ENCODE assay signal across 1 cellular context in genomic region chr3:122514123-122515019, GRCh38.
A peak's percentile ranks its signal among the peaks of the same experiment; 100 is the strongest.
TF ChIP-seq lines count a peak whose summit lies in the region.

KPNA1 (minus strand) TSS chr3:122514939; CDS start chr3:122496565, 18,374 bp downstream.

TF ChIP-seq in K562, 482 proteins besides CTCF, POLR2A, EP300 and RAD21 (continued from another document and continues in another):
- TF ChIP-seq, protein P1, sequence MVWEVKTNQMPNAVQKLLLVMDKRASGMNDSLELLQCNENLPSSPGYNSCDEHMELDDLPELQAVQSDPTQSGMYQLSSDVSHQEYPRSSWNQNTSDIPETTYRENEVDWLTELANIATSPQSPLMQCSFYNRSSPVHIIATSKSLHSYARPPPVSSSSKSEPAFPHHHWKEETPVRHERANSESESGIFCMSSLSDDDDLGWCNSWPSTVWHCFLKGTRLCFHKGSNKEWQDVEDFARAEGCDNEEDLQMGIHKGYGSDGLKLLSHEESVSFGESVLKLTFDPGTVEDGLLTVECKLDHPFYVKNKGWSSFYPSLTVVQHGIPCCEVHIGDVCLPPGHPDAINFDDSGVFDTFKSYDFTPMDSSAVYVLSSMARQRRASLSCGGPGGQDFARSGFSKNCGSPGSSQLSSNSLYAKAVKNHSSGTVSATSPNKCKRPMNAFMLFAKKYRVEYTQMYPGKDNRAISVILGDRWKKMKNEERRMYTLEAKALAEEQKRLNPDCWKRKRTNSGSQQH (CRISPR knock-in tag; IDR thresholded peaks at IDR 0.05): no peak
- TF ChIP-seq SMARCE1 (IDR thresholded peaks at IDR 0.05) (no peak), ZNF766 (CRISPR knock-in tag; conservative IDR thresholded peaks at IDR 0.05) (no peak), NFRKB (IDR thresholded peaks at IDR 0.05; ENCODE audit: low read depth) (no peak; the same call in 1 of the 2 replicates), SUPT5H (IDR thresholded peaks at IDR 0.05) (peak; percentile 86), ARID1B (IDR thresholded peaks at IDR 0.05) (no peak), MEIS2 (IDR thresholded peaks at IDR 0.05; ENCODE audit: partially characterized antibody) (peak; percentile 70), CTBP1 (IDR thresholded peaks at IDR 0.05; ENCODE audit: borderline replicate concordance) (peak; percentile 51), THAP12 (CRISPR knock-in tag; IDR thresholded peaks at IDR 0.05) (peak; percentile 75), FOXP1 (CRISPR knock-in tag; IDR thresholded peaks at IDR 0.05) (peak; percentile 59; the same call in 1 of the 2 replicates), RBBP5 (IDR thresholded peaks at IDR 0.05; ENCODE audit: borderline replicate concordance, insufficient read depth, low read length, poor library complexity, severe bottlenecking) (peak; percentile 84), GMEB1 (CRISPR knock-in tag; IDR thresholded peaks at IDR 0.05) (peak; percentile 94), KDM2B (CRISPR knock-in tag; IDR thresholded peaks at IDR 0.05) (0 out of 2 replicates have a peak, but pooled peaks have one; percentile 22), SIN3A (IDR thresholded peaks at IDR 0.05; ENCODE audit: borderline replicate concordance in 2 of 2, control insufficient read depth in 1 of 2, low read depth in 2 of 2, low read length in 2 of 2) (peak; percentile 89 to 94; a peak in 3 of 4 replicates), ZNF589 (CRISPR knock-in tag; IDR thresholded peaks at IDR 0.05; ENCODE audit: low read depth) (0 out of 2 replicates have a peak, but pooled peaks have one; percentile 30), ZNF175 (CRISPR knock-in tag; IDR thresholded peaks at IDR 0.05; ENCODE audit: low read depth) (no peak), EGR1 (conservative IDR thresholded peaks at IDR 0.05) (peak; percentile 94), ZBTB12 (CRISPR knock-in tag; IDR thresholded peaks at IDR 0.05) (0 out of 2 replicates have a peak, but pooled peaks have one; percentile 42), MTA1 (IDR thresholded peaks at IDR 0.05; ENCODE audit: borderline replicate concordance) (no peak), ESRRA (IDR thresholded peaks at IDR 0.05; ENCODE audit: borderline replicate concordance, low read depth) (no peak), SRSF1 (IDR thresholded peaks at IDR 0.05; ENCODE audit: low read depth, low read length) (no peak), CREB3L1 (IDR thresholded peaks at IDR 0.05; ENCODE audit: borderline replicate concordance, low read depth) (peak; percentile 65; the same call in 1 of the 2 replicates), ZNF41 (CRISPR knock-in tag; conservative IDR thresholded peaks at IDR 0.05) (no peak), PTTG1 (tag; IDR thresholded peaks at IDR 0.05; ENCODE audit: low read depth) (no peak), RBM34 (IDR thresholded peaks at IDR 0.05; ENCODE audit: borderline replicate concordance, insufficient read depth, low read length) (peak; percentile 52; the same call in 1 of the 2 replicates), HNRNPH1 (optimal IDR thresholded peaks at IDR 0.05; ENCODE audit: low read depth, low read length) (no peak), TAF9B (IDR thresholded peaks at IDR 0.05; ENCODE audit: partially characterized antibody) (peak; percentile 18), NCOR1 (IDR thresholded peaks at IDR 0.05) (no peak), TEAD1 (CRISPR knock-in tag; IDR thresholded peaks at IDR 0.05) (0 out of 4 replicates have a peak, but pooled peaks of 1 of the 2 experiments have one; percentile 19), NR4A1 (CRISPR knock-in tag; IDR thresholded peaks at IDR 0.05) (no peak), NR4A1 (tag; IDR thresholded peaks at IDR 0.05) (no peak), CCNT2 (IDR thresholded peaks at IDR 0.05; ENCODE audit: borderline replicate concordance, extremely low read depth, insufficient read length, low read depth, low read length) (peak; percentile 72), HDAC8 (tag; IDR thresholded peaks at IDR 0.05) (0 out of 2 replicates have a peak, but pooled peaks have one; percentile 44), TBP (optimal IDR thresholded peaks at IDR 0.05; ENCODE audit: low read depth, low read length) (peak; percentile 70), GTF2A2 (tag; IDR thresholded peaks at IDR 0.05) (no peak), ZNF121 (CRISPR knock-in tag; conservative IDR thresholded peaks at IDR 0.05) (peak; percentile 99), CBFA2T3 (IDR thresholded peaks at IDR 0.05) (0 out of 2 replicates have a peak, but pooled peaks have one; percentile 2), DPF2 (IDR thresholded peaks at IDR 0.05) (no peak), NFATC3 (IDR thresholded peaks at IDR 0.05) (no peak), HDAC1 (IDR thresholded peaks at IDR 0.05) (peak in 1 of 2 experiments; percentile 61; a peak in 2 of 4 replicates), POLR2AphosphoS2 (IDR thresholded peaks at IDR 0.05; ENCODE audit: low read length) (no peak), HNRNPL (IDR thresholded peaks at IDR 0.05; ENCODE audit: low read depth, low read length) (0 out of 2 replicates have a peak, but pooled peaks have one; percentile 28), NONO (IDR thresholded peaks at IDR 0.05; ENCODE audit: low read depth in 2 of 2, low read length in 1 of 2) (peak; percentile 63 to 84; a peak in 3 of 4 replicates)
- TF ChIP-seq, protein P2, sequence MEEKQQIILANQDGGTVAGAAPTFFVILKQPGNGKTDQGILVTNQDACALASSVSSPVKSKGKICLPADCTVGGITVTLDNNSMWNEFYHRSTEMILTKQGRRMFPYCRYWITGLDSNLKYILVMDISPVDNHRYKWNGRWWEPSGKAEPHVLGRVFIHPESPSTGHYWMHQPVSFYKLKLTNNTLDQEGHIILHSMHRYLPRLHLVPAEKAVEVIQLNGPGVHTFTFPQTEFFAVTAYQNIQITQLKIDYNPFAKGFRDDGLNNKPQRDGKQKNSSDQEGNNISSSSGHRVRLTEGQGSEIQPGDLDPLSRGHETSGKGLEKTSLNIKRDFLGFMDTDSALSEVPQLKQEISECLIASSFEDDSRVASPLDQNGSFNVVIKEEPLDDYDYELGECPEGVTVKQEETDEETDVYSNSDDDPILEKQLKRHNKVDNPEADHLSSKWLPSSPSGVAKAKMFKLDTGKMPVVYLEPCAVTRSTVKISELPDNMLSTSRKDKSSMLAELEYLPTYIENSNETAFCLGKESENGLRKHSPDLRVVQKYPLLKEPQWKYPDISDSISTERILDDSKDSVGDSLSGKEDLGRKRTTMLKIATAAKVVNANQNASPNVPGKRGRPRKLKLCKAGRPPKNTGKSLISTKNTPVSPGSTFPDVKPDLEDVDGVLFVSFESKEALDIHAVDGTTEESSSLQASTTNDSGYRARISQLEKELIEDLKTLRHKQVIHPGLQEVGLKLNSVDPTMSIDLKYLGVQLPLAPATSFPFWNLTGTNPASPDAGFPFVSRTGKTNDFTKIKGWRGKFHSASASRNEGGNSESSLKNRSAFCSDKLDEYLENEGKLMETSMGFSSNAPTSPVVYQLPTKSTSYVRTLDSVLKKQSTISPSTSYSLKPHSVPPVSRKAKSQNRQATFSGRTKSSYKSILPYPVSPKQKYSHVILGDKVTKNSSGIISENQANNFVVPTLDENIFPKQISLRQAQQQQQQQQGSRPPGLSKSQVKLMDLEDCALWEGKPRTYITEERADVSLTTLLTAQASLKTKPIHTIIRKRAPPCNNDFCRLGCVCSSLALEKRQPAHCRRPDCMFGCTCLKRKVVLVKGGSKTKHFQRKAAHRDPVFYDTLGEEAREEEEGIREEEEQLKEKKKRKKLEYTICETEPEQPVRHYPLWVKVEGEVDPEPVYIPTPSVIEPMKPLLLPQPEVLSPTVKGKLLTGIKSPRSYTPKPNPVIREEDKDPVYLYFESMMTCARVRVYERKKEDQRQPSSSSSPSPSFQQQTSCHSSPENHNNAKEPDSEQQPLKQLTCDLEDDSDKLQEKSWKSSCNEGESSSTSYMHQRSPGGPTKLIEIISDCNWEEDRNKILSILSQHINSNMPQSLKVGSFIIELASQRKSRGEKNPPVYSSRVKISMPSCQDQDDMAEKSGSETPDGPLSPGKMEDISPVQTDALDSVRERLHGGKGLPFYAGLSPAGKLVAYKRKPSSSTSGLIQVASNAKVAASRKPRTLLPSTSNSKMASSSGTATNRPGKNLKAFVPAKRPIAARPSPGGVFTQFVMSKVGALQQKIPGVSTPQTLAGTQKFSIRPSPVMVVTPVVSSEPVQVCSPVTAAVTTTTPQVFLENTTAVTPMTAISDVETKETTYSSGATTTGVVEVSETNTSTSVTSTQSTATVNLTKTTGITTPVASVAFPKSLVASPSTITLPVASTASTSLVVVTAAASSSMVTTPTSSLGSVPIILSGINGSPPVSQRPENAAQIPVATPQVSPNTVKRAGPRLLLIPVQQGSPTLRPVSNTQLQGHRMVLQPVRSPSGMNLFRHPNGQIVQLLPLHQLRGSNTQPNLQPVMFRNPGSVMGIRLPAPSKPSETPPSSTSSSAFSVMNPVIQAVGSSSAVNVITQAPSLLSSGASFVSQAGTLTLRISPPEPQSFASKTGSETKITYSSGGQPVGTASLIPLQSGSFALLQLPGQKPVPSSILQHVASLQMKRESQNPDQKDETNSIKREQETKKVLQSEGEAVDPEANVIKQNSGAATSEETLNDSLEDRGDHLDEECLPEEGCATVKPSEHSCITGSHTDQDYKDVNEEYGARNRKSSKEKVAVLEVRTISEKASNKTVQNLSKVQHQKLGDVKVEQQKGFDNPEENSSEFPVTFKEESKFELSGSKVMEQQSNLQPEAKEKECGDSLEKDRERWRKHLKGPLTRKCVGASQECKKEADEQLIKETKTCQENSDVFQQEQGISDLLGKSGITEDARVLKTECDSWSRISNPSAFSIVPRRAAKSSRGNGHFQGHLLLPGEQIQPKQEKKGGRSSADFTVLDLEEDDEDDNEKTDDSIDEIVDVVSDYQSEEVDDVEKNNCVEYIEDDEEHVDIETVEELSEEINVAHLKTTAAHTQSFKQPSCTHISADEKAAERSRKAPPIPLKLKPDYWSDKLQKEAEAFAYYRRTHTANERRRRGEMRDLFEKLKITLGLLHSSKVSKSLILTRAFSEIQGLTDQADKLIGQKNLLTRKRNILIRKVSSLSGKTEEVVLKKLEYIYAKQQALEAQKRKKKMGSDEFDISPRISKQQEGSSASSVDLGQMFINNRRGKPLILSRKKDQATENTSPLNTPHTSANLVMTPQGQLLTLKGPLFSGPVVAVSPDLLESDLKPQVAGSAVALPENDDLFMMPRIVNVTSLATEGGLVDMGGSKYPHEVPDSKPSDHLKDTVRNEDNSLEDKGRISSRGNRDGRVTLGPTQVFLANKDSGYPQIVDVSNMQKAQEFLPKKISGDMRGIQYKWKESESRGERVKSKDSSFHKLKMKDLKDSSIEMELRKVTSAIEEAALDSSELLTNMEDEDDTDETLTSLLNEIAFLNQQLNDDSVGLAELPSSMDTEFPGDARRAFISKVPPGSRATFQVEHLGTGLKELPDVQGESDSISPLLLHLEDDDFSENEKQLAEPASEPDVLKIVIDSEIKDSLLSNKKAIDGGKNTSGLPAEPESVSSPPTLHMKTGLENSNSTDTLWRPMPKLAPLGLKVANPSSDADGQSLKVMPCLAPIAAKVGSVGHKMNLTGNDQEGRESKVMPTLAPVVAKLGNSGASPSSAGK (IDR thresholded peaks at IDR 0.05): peak; percentile 55
- TF ChIP-seq, protein P3, sequence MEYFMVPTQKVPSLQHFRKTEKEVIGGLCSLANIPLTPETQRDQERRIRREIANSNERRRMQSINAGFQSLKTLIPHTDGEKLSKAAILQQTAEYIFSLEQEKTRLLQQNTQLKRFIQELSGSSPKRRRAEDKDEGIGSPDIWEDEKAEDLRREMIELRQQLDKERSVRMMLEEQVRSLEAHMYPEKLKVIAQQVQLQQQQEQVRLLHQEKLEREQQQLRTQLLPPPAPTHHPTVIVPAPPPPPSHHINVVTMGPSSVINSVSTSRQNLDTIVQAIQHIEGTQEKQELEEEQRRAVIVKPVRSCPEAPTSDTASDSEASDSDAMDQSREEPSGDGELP (CRISPR knock-in tag; IDR thresholded peaks at IDR 0.05; ENCODE audit: borderline replicate concordance): peak; percentile 6; the same call in 1 of the 2 replicates
